Comparison of ENCODE assay signal across 8 cellular contexts in the genomic region with DNA sequence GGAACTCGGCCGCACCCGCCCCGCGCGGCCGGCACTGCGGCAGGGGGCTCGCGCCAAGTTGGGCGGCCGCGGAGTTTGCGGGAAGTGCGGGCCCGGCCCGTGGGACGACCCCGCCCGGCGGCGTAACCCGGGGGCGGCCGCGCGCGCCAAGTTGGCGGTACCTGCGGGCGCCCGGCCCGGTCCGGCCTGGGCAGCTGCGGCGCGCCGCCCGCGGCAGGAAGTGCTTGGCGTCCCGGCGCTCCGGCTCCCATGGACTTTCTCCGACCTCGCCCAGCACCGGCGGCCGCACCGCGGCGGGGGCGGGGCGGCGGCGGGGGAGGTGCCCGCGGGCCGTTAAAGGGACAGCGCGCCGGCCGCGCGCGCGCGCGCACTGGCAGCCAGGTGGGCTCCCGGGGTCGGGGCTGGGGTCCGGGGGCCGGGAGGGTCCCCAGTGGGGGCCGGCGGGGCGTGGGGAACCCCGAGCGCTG. TPM values are rescaled to one million over a fixed set of nuclear protein-coding genes. Genes with fewer than 3 reads are reported as not detected.
A peak's percentile ranks its signal among the peaks of the same experiment; 100 is the strongest.
DNase-seq lines count a peak whose midpoint lies in the region; ATAC-seq and TF ChIP-seq lines count a peak whose summit lies in the region.

A gene with protein sequence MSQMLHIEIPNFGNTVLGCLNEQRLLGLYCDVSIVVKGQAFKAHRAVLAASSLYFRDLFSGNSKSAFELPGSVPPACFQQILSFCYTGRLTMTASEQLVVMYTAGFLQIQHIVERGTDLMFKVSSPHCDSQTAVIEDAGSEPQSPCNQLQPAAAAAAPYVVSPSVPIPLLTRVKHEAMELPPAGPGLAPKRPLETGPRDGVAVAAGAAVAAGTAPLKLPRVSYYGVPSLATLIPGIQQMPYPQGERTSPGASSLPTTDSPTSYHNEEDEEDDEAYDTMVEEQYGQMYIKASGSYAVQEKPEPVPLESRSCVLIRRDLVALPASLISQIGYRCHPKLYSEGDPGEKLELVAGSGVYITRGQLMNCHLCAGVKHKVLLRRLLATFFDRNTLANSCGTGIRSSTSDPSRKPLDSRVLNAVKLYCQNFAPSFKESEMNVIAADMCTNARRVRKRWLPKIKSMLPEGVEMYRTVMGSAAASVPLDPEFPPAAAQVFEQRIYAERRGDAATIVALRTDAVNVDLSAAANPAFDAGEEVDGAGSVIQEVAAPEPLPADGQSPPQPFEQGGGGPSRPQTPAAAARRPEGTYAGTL (minus strand): TSS at position 262 of the 467 bp plus-strand sequence. CDS start 44,768 bp downstream, outside the sequence.

- H3K9me3 ChIP-seq in duodenal mucosa (ENCODE audit: control insufficient read depth in 1 of 2, low read length in 2 of 2), result no peaks in the 10 kb centered on the region
- no peaks in the 10 kb centered on the region for H3K9me3 ChIP-seq in lower lobe of right lung

- H3K79me2 ChIP-seq in ACC112 (ENCODE audit: control insufficient read depth, insufficient read depth, low read length, unreplicated experiment), result peaks cover 45% of the 10 kb centered on the region

- TF ChIP-seq CTCF in lower lobe of right lung (IDR thresholded peaks at IDR 0.05), result no peak
- TF ChIP-seq CTCF in subcutaneous adipose tissue (IDR thresholded peaks at IDR 0.05; ENCODE audit: low read depth), result no peak

- ATAC-seq in lower lobe of right lung (peak; percentile 53 to 64), HG02571 (IDR thresholded peaks at IDR 0.05; ENCODE audit: unreplicated experiment) (no peak)

- H2AFZ ChIP-seq in ACC112 (ENCODE audit: low read length, unreplicated experiment), result peak within 1 kb of the TSS; percentile 77

- peaks cover 25% of the 10 kb centered on the region for H3K4me1 ChIP-seq in ACC112 (ENCODE audit: control insufficient read depth, insufficient read depth, low read length, unreplicated experiment)
- peaks cover 27 to 31% of the 10 kb centered on the region in 2 donors for H3K4me1 ChIP-seq in duodenal mucosa (ENCODE audit: control insufficient read depth in 1 of 2, insufficient read depth in 2 of 2, low read length in 2 of 2)
- peaks cover 59% of the 10 kb centered on the region for H3K4me1 ChIP-seq in lower lobe of right lung

- H3K27ac ChIP-seq in ACC112 (ENCODE audit: low read depth, low read length), result peak within 1 kb of the TSS; percentile 21
- H3K27ac ChIP-seq in duodenal mucosa (ENCODE audit: low read depth, low read length), result peak within 1 kb of the TSS; percentile 66
- H3K27ac ChIP-seq in lower lobe of right lung, result peak within 1 kb of the TSS; percentile 92

- intact Hi-C loops in lower lobe of right lung (cut with DNase I), result no loop called here

- H3K9ac ChIP-seq in duodenal mucosa (ENCODE audit: low read depth in 1 of 2, low read length in 2 of 2), result peak within 1 kb of the TSS; percentile 44 to 51

- H3K4me3 ChIP-seq in ACC112 (ENCODE audit: low read depth, low read length) (peak within 1 kb of the TSS; percentile 80), duodenal mucosa (ENCODE audit: low read depth in 1 of 2, low read length in 2 of 2) (peak within 1 kb of the TSS; percentile 71 to 72), lower lobe of right lung (peak within 1 kb of the TSS; percentile 90)

- H3K27me3 ChIP-seq in ACC112 (ENCODE audit: insufficient read depth, low read length) (no peaks in the 10 kb centered on the region), duodenal mucosa (ENCODE audit: control insufficient read depth in 1 of 2, insufficient read depth in 2 of 2, low read length in 2 of 2) (peaks cover 8 to 11% of the 10 kb centered on the region in 2 donors), lower lobe of right lung (ENCODE audit: low read depth) (peaks cover under 1% of the 10 kb centered on the region)

- DNase-seq in H4 (ENCODE audit: low spot score) (peak; percentile 32), SW480 (ENCODE audit: low spot score) (peak; percentile 68), lower lobe of right lung (peak; percentile 81), NAMALWA (ENCODE audit: low spot score) (no peak)

- H3K36me3 ChIP-seq in ACC112 (ENCODE audit: insufficient read depth, low read length) (no peaks in the 10 kb centered on the region), duodenal mucosa (ENCODE audit: control insufficient read depth in 1 of 2, insufficient read depth in 2 of 2, low read length in 2 of 2) (peaks cover 0 to 8% of the 10 kb centered on the region in 2 donors), lower lobe of right lung (peaks cover 3% of the 10 kb centered on the region)

RNA-seq across cellular contexts. Expression of the gene that starts here (rescaled TPM):
- 5.6 and 6.0 TPM in 2 replicates for total RNA-seq in H4 (2014; rRNA removed; shearing (Covaris generic))
- 27.0 TPM for total RNA-seq in lower lobe of right lung
- total RNA-seq in subcutaneous adipose tissue, result 10 to 100 TPM; 15.0 to 35.2 (median 20.7) TPM

Comparison
In these comparisons a context has a peak if more than half of its experiments do, and no peak if none do; other contexts are left out.
1. H3K27ac ChIP-seq: peak in every context shown above with its lines; median percentile 92 in lower lobe of right lung; 66 in duodenal mucosa; 21 in ACC112.